9 cellular contexts compared by ENCODE assay signal in genomic region chr9:116549061-116549664, GRCh38.
A peak's percentile ranks its signal among the peaks of the same experiment; 100 is the strongest.
DNase-seq lines count a peak whose midpoint lies in the region; ATAC-seq and TF ChIP-seq lines count a peak whose summit lies in the region.
"Had no signal": no experiment of that assay in that cellular context is flagged by ENCODE, and none has a peak within 500 bp of the region (broad histone marks: within the 10 kb centered on the region; RNA-seq: fewer than 3 reads in every experiment).

No MANE protein-coding gene starts in this region.

- no peaks in the 10 kb centered on the region for H3K27me3 Mint-ChIP-seq in activated naive CD4-positive, alpha-beta T cell treated with anti-CD3 and anti-CD28 coated beads, Interleukin-2, amount 10 ng/mL, durations not matched to agents 7 days and 5 days
- H3K27me3 Mint-ChIP-seq: activated naive CD8-positive, alpha-beta T cell had no signal

- no peak overlapping the region for H3K4me3 Mint-ChIP-seq in activated naive CD4-positive, alpha-beta T cell treated with anti-CD3 and anti-CD28 coated beads, Interleukin-2, amount 10 ng/mL, durations not matched to agents 7 days and 5 days
- H3K4me3 Mint-ChIP-seq: activated naive CD8-positive, alpha-beta T cell had no signal

- H3K27ac ChIP-seq in right cardiac atrium (ENCODE audit: low read length) (no peak overlapping the region), suprapubic skin (no peak overlapping the region)

- DNase-seq in HS-5 (ENCODE audit: low read depth) (peak; percentile 91), UCSD-AML1 (lab: John Stamatoyannopoulos, UW; ENCODE audit: unreplicated experiment) (peak; percentile 33), right cardiac atrium (peak; percentile 90), suprapubic skin (ENCODE audit: low spot score in 2 of 2) (peak; percentile 88 to 89), NCI-H1436 treated with DMSO at 0.1 percent for 48 hours (lab: John Stamatoyannopoulos, UW) (no peak), NCI-H1417 treated with DMSO at 0.1 percent for 48 hours (lab: John Stamatoyannopoulos, UW) (no peak)
- DNase-seq in activated naive CD4-positive, alpha-beta T cell treated with anti-CD3 and anti-CD28 coated beads, Interleukin-2, amount 10 ng/mL, durations not matched to agents 7 days and 5 days: no peak

- no peak overlapping the region for H3K27ac Mint-ChIP-seq in activated naive CD4-positive, alpha-beta T cell treated with anti-CD3 and anti-CD28 coated beads, Interleukin-2, amount 10 ng/mL, durations not matched to agents 7 days and 5 days
- H3K27ac Mint-ChIP-seq: activated naive CD8-positive, alpha-beta T cell had no signal

- H3K9me3 Mint-ChIP-seq in activated naive CD4-positive, alpha-beta T cell treated with anti-CD3 and anti-CD28 coated beads, Interleukin-2, amount 10 ng/mL, durations not matched to agents 7 days and 5 days: no peaks in the 10 kb centered on the region

- no peaks in the 10 kb centered on the region for H3K27me3 ChIP-seq in right cardiac atrium (ENCODE audit: control insufficient read depth, insufficient read depth)
- no peaks in the 10 kb centered on the region for H3K27me3 ChIP-seq in suprapubic skin

- no peaks in the 10 kb centered on the region for H3K36me3 ChIP-seq in suprapubic skin

- TF ChIP-seq POLR2A in suprapubic skin (IDR thresholded peaks at IDR 0.05): no peak

- 42% methylated on average over 9 of the region's 9 CpGs for WGBS in right cardiac atrium
- 25% methylated on average over 9 of the region's 9 CpGs for WGBS in suprapubic skin

- H3K36me3 Mint-ChIP-seq in activated naive CD4-positive, alpha-beta T cell treated with anti-CD3 and anti-CD28 coated beads, Interleukin-2, amount 10 ng/mL, durations not matched to agents 7 days and 5 days: no peaks in the 10 kb centered on the region
- H3K36me3 Mint-ChIP-seq: activated naive CD8-positive, alpha-beta T cell had no signal

- no peak for TF ChIP-seq CTCF in suprapubic skin (IDR thresholded peaks at IDR 0.05)

- H3K4me3 ChIP-seq in right cardiac atrium (ENCODE audit: low read length) (no peak overlapping the region), suprapubic skin (no peak overlapping the region)

- ATAC-seq in right cardiac atrium: peak; percentile 95 to 96
- ATAC-seq in HG02571 (IDR thresholded peaks at IDR 0.05; ENCODE audit: unreplicated experiment): no peak

- H3K4me1 ChIP-seq in right cardiac atrium (ENCODE audit: control insufficient read depth, insufficient read depth, low read length) (peaks cover 6% of the 10 kb centered on the region), suprapubic skin (peaks cover 41% of the 10 kb centered on the region)

- intact Hi-C loops in right cardiac atrium (cut with DNase I): no loop called here

- H3K4me1 Mint-ChIP-seq in activated naive CD4-positive, alpha-beta T cell treated with anti-CD3 and anti-CD28 coated beads, Interleukin-2, amount 10 ng/mL, durations not matched to agents 7 days and 5 days: peaks cover 2% of the 10 kb centered on the region

- TF ChIP-seq EP300 in suprapubic skin (IDR thresholded peaks at IDR 0.05): no peak

- CTCF ChIA-PET in activated naive CD4-positive, alpha-beta T cell treated with anti-CD3 and anti-CD28 coated beads, Interleukin-2, amount 10 ng/mL, durations not matched to agents 7 days and 5 days (lab: Charles Lee): no interaction called here

- no peaks in the 10 kb centered on the region for H3K9me3 ChIP-seq in right cardiac atrium (ENCODE audit: control insufficient read depth, low read length)
- H3K9me3 ChIP-seq in suprapubic skin: no peaks in the 10 kb centered on the region

Comparison
In these comparisons a context has a peak if more than half of its experiments do, and no peak if none do; other contexts are left out.
1. DNase-seq: peak in HS-5 (single experiment), UCSD-AML1 (single experiment), right cardiac atrium (3 of 3) and suprapubic skin (2 of 2); none in activated naive CD4-positive, alpha-beta T cell treated with anti-CD3 and anti-CD28 coated beads, Interleukin-2, amount 10 ng/mL, durations not matched to agents 7 days and 5 days (single experiment), NCI-H1436 treated with DMSO at 0.1 percent for 48 hours (single experiment) and NCI-H1417 treated with DMSO at 0.1 percent for 48 hours (single experiment).